Comparison of ENCODE assay signal across 8 cellular contexts in genomic region chr2:47903781-47904447, GRCh38. TPM values are rescaled to one million over a fixed set of nuclear protein-coding genes. Genes with fewer than 3 reads are reported as not detected.
DNase-seq lines count a peak whose midpoint lies in the region; ATAC-seq lines count a peak whose summit lies in the region.

No MANE protein-coding gene starts in this region.

- peak overlapping the region; percentile 35 for H3K27ac ChIP-seq in iPS-18a (ENCODE audit: low read length)
- H3K27ac ChIP-seq in stomach smooth muscle (ENCODE audit: low read length): peak overlapping the region; percentile 85

- peak overlapping the region; percentile 90 for H3K9ac ChIP-seq in iPS-18a (ENCODE audit: low read length)
- peak overlapping the region; percentile 89 to 90 for H3K9ac ChIP-seq in stomach smooth muscle (ENCODE audit: low read length in 2 of 2)

- DNase-seq in NCI-H2107 treated with DMSO at 0.1 percent for 48 hours (lab: John Stamatoyannopoulos, UW; ENCODE audit: unreplicated experiment) (peak; percentile 47), NCI-H2107 (lab: John Stamatoyannopoulos, UW) (no peak)
- no peak for DNase-seq in activated T-helper 2 cell treated with anti-CD3 and anti-CD28 coated beads, Interferon-gamma antibody, Interleukin-2, Interleukin-4, amounts not matched to agents 10 μg/mL and 5 μg/mL and 100 μg/mL, durations not matched to agents 14 hours and 24 hours and 36 hours (ENCODE audit: low spot score)
- no peak for DNase-seq in activated CD4-positive, CD25-positive, alpha-beta regulatory T cell treated with anti-CD3 and anti-CD28 coated beads, Interleukin-2, amount 50 U/mL, for 72 hours

- peaks cover 22% of the 10 kb centered on the region for H3K36me3 Mint-ChIP-seq in activated T-helper 2 cell treated with anti-CD3 and anti-CD28 coated beads, Interferon-gamma antibody, Interleukin-2, Interleukin-4, amounts not matched to agents 10 μg/mL and 5 μg/mL and 100 μg/mL, durations not matched to agents 14 hours and 24 hours and 36 hours (ENCODE audit: low read depth)

- peak overlapping the region; percentile 82 for H3K4me3 ChIP-seq in iPS-18a (ENCODE audit: low read length)
- peak overlapping the region; percentile 72 to 92 for H3K4me3 ChIP-seq in stomach smooth muscle (ENCODE audit: low read length in 2 of 2)

- H3K27ac Mint-ChIP-seq in activated T-helper 2 cell treated with anti-CD3 and anti-CD28 coated beads, Interferon-gamma antibody, Interleukin-2, Interleukin-4, amounts not matched to agents 10 μg/mL and 5 μg/mL and 100 μg/mL, durations not matched to agents 14 hours and 24 hours and 36 hours: peak overlapping the region; percentile 98

- ATAC-seq in HG03571 (IDR thresholded peaks at IDR 0.05; ENCODE audit: unreplicated experiment) (no peak), GM18520 (IDR thresholded peaks at IDR 0.05; ENCODE audit: unreplicated experiment) (no peak)

- peak overlapping the region; percentile 96 for H3K4me3 Mint-ChIP-seq in activated T-helper 2 cell treated with anti-CD3 and anti-CD28 coated beads, Interferon-gamma antibody, Interleukin-2, Interleukin-4, amounts not matched to agents 10 μg/mL and 5 μg/mL and 100 μg/mL, durations not matched to agents 14 hours and 24 hours and 36 hours (ENCODE audit: low read depth)

- no peaks in the 10 kb centered on the region for H3K27me3 Mint-ChIP-seq in activated T-helper 2 cell treated with anti-CD3 and anti-CD28 coated beads, Interferon-gamma antibody, Interleukin-2, Interleukin-4, amounts not matched to agents 10 μg/mL and 5 μg/mL and 100 μg/mL, durations not matched to agents 14 hours and 24 hours and 36 hours (ENCODE audit: low read depth)

- H3K27me3 ChIP-seq in iPS-18a (ENCODE audit: control insufficient read depth, insufficient read depth, low read length) (no peaks in the 10 kb centered on the region), stomach smooth muscle (ENCODE audit: control insufficient read depth in 1 of 2, insufficient read depth in 2 of 2, low read length in 2 of 2) (no peaks in the 10 kb centered on the region)

- intact Hi-C loops in activated T-helper 2 cell treated with anti-CD3 and anti-CD28 coated beads, Interferon-gamma antibody, Interleukin-2, Interleukin-4, amounts not matched to agents 10 μg/mL and 5 μg/mL and 100 μg/mL, durations not matched to agents 14 hours and 24 hours and 36 hours (cut with micrococcal nuclease): no loop called here

- no peaks in the 10 kb centered on the region for H3K9me3 ChIP-seq in iPS-18a (ENCODE audit: control insufficient read depth, low read depth, low read length)
- H3K9me3 ChIP-seq in stomach smooth muscle (ENCODE audit: control insufficient read depth in 2 of 2, low read length in 2 of 2): no peaks in the 10 kb centered on the region

- H3K4me1 Mint-ChIP-seq in activated T-helper 2 cell treated with anti-CD3 and anti-CD28 coated beads, Interferon-gamma antibody, Interleukin-2, Interleukin-4, amounts not matched to agents 10 μg/mL and 5 μg/mL and 100 μg/mL, durations not matched to agents 14 hours and 24 hours and 36 hours (ENCODE audit: low read depth): peaks cover 55% of the 10 kb centered on the region

- no peaks in the 10 kb centered on the region for H3K9me3 Mint-ChIP-seq in activated T-helper 2 cell treated with anti-CD3 and anti-CD28 coated beads, Interferon-gamma antibody, Interleukin-2, Interleukin-4, amounts not matched to agents 10 μg/mL and 5 μg/mL and 100 μg/mL, durations not matched to agents 14 hours and 24 hours and 36 hours

- peaks cover 19% of the 10 kb centered on the region for H3K4me1 ChIP-seq in iPS-18a (ENCODE audit: control insufficient read depth, low read depth, low read length)
- H3K4me1 ChIP-seq in stomach smooth muscle (ENCODE audit: control insufficient read depth, insufficient read depth, low read length): peaks cover 7% of the 10 kb centered on the region

- H3K36me3 ChIP-seq in iPS-18a (ENCODE audit: control insufficient read depth, low read depth, low read length): no peaks in the 10 kb centered on the region
- H3K36me3 ChIP-seq in stomach smooth muscle (ENCODE audit: control insufficient read depth in 2 of 2, insufficient read depth in 2 of 2, low read length in 2 of 2): no peaks in the 10 kb centered on the region

RNA-seq across cellular contexts. Expression of gene FBXO11, which starts 2.4 kb away (rescaled TPM):
- total RNA-seq in activated T-helper 2 cell treated with anti-CD3 and anti-CD28 coated beads, Interferon-gamma antibody, Interleukin-2, Interleukin-4, amounts not matched to agents 10 μg/mL and 5 μg/mL and 100 μg/mL, durations not matched to agents 14 hours and 24 hours and 36 hours: 57.9 and 58.6 TPM in 2 replicates
